ENCODE assay signal across 1 cellular context in the genomic region with DNA sequence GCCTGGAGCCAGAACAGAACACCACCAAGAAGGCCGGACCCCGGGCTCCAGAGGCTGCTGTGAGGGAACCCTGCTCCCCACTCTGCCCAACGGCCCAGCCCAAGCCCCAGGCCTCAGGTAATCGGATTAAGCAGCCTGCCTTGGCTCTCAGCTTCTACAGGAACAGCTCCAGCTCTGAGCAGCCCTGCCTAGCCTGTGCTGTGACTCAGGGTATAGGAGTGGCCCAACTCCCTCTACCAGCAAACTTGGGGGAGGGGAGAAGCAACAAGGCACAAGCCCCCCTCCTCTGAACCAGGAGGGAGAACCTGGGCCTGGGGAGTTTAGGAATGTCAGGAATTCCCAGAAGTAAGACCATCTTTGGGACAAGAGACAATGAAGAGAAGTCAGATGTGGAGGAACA.
TF ChIP-seq lines count a peak whose summit lies in the region.

No MANE protein-coding gene starts in this region.

TF ChIP-seq in K562, 482 proteins besides CTCF, POLR2A, EP300 and RAD21:
- TF ChIP-seq POLR2G (IDR thresholded peaks at IDR 0.05; ENCODE audit: low read depth, low read length) (peak; percentile 60), ZBTB7A (IDR thresholded peaks at IDR 0.05; ENCODE audit: borderline replicate concordance, control insufficient read depth, low read depth, low read length) (0 out of 2 replicates have a peak, but pooled peaks have one; percentile 8), RFX5 (IDR thresholded peaks at IDR 0.05; ENCODE audit: low read depth, low read length) (no peak), ZFP36 (IDR thresholded peaks at IDR 0.05; ENCODE audit: low read depth, low read length, partially characterized antibody) (no peak), FOXK2 (conservative IDR thresholded peaks at IDR 0.05 in 1 of 2, IDR thresholded peaks at IDR 0.05 in 1 of 2; ENCODE audit: low read depth in 2 of 2) (no peak), RCOR1 (IDR thresholded peaks at IDR 0.05; ENCODE audit: borderline replicate concordance in 1 of 2, low read depth in 2 of 2, low read length in 2 of 2) (no peak), REST (CRISPR knock-in tag; IDR thresholded peaks at IDR 0.05; ENCODE audit: low read depth) (no peak)
